Comparison of ENCODE assay signal across 27 cellular contexts in genomic region chr18:9410515-9410914, GRCh38.
"Had no signal": no experiment of that assay in that cellular context is flagged by ENCODE, and none has a peak within 500 bp of the region (broad histone marks: within the 10 kb centered on the region; RNA-seq: fewer than 3 reads in every experiment).

No MANE protein-coding gene starts in this region.

- DNase-seq: cortex of kidney; effector CD4-positive, alpha-beta T cell; endodermal cell; foreskin fibroblast; gastrocnemius medialis; head of caudate nucleus; left ventricle myocardium superior; lower lobe of right lung; mucosa of descending colon; naive B cell; right lobe of liver; small intestine; stimulated activated CD4-positive, alpha-beta T cell treated with anti-CD3 and anti-CD28 coated beads, Interleukin-15, amount 100 ng/mL, for 24 hours; stimulated activated CD4-positive, alpha-beta T cell treated with anti-CD3 and anti-CD28 coated beads, Interleukin-2, amount 100 ng/mL, for 48 hours; stimulated activated naive CD4-positive, alpha-beta T cell; stimulated activated naive CD8-positive, alpha-beta T cell treated with anti-CD3 and anti-CD28 coated beads, Interleukin-15, amount 100 ng/mL, for 72 hours; transverse colon; upper lobe of right lung; uterus had no signal

- H3K9me3 Mint-ChIP-seq: natural killer cell treated with Interleukin-12 subunit alpha and Interleukin-12 subunit beta and Interleukin-15 and Interleukin-18, amount 100 ng/mL, for 72 hours; neural crest cell; stimulated activated naive CD8-positive, alpha-beta T cell treated with anti-CD3 and anti-CD28 coated beads, Interleukin-15, amount 100 ng/mL, for 72 hours had no signal

- H3K4me1 Mint-ChIP-seq: endodermal cell; neural crest cell; stimulated activated naive CD8-positive, alpha-beta T cell treated with anti-CD3 and anti-CD28 coated beads, Interleukin-15, amount 100 ng/mL, for 72 hours had no signal

- H3K4me3 ChIP-seq: gastrocnemius medialis, lower lobe of right lung, mucosa of descending colon, right lobe of liver, suprapubic skin, transverse colon, upper lobe of right lung, uterus had no signal

- H3K36me3 Mint-ChIP-seq: mesothelial cell of epicardium; natural killer cell treated with Interleukin-12 subunit alpha and Interleukin-12 subunit beta and Interleukin-15 and Interleukin-18, amount 100 ng/mL, for 72 hours had no signal

- H3K27ac ChIP-seq: epithelial cell of prostate, gastrocnemius medialis, lower lobe of right lung, neutrophil, parathyroid adenoma, right lobe of liver, suprapubic skin, transverse colon, upper lobe of right lung, uterus had no signal

- H3K9ac ChIP-seq: parathyroid adenoma had no signal

- H3K27ac Mint-ChIP-seq: endodermal cell; mesothelial cell of epicardium; naive B cell; natural killer cell treated with Interleukin-12 subunit alpha and Interleukin-12 subunit beta and Interleukin-15 and Interleukin-18, amount 100 ng/mL, for 72 hours; progenitor cell of endocrine pancreas; stimulated activated naive CD8-positive, alpha-beta T cell treated with anti-CD3 and anti-CD28 coated beads, Interleukin-15, amount 100 ng/mL, for 72 hours had no signal

- H3K36me3 ChIP-seq: gastrocnemius medialis, lower lobe of right lung, neutrophil, right lobe of liver, suprapubic skin, transverse colon, upper lobe of right lung, uterus had no signal

- H3K4me3 Mint-ChIP-seq: endodermal cell; mesothelial cell of epicardium; naive B cell; natural killer cell treated with Interleukin-12 subunit alpha and Interleukin-12 subunit beta and Interleukin-15 and Interleukin-18, amount 100 ng/mL, for 72 hours; neural crest cell; stimulated activated naive CD8-positive, alpha-beta T cell treated with anti-CD3 and anti-CD28 coated beads, Interleukin-15, amount 100 ng/mL, for 72 hours had no signal

- H3K27me3 ChIP-seq: gastrocnemius medialis, neutrophil, right lobe of liver, suprapubic skin, transverse colon, upper lobe of right lung, uterus had no signal

- H2AFZ ChIP-seq: parathyroid adenoma had no signal

- H3K27me3 Mint-ChIP-seq: progenitor cell of endocrine pancreas; stimulated activated naive CD8-positive, alpha-beta T cell treated with anti-CD3 and anti-CD28 coated beads, Interleukin-15, amount 100 ng/mL, for 72 hours had no signal

- H3K4me1 ChIP-seq: gastrocnemius medialis, lower lobe of right lung, parathyroid adenoma, right lobe of liver, suprapubic skin, transverse colon, upper lobe of right lung, uterus had no signal

- H3K9me3 ChIP-seq: gastrocnemius medialis, lower lobe of right lung, mucosa of descending colon, neutrophil, right lobe of liver, suprapubic skin, transverse colon, upper lobe of right lung, uterus had no signal
